1 cellular context compared by ENCODE assay signal in genomic region chr6:1468126-1468525, GRCh38.
TF ChIP-seq lines count a peak whose summit lies in the region.

No MANE protein-coding gene starts in this region.

TF ChIP-seq in GM23338, 12 proteins besides CTCF, POLR2A, EP300 and RAD21 (continued from another document):
- TF ChIP-seq ZNF462 (CRISPR knock-in tag; IDR thresholded peaks at IDR 0.05), result no peak
- no peak for TF ChIP-seq STAT1 (IDR thresholded peaks at IDR 0.05; ENCODE audit: unreplicated experiment)
- TF ChIP-seq REST (IDR thresholded peaks at IDR 0.05; ENCODE audit: unreplicated experiment), result no peak
